1 cellular context compared by ENCODE assay signal in the genomic region with DNA sequence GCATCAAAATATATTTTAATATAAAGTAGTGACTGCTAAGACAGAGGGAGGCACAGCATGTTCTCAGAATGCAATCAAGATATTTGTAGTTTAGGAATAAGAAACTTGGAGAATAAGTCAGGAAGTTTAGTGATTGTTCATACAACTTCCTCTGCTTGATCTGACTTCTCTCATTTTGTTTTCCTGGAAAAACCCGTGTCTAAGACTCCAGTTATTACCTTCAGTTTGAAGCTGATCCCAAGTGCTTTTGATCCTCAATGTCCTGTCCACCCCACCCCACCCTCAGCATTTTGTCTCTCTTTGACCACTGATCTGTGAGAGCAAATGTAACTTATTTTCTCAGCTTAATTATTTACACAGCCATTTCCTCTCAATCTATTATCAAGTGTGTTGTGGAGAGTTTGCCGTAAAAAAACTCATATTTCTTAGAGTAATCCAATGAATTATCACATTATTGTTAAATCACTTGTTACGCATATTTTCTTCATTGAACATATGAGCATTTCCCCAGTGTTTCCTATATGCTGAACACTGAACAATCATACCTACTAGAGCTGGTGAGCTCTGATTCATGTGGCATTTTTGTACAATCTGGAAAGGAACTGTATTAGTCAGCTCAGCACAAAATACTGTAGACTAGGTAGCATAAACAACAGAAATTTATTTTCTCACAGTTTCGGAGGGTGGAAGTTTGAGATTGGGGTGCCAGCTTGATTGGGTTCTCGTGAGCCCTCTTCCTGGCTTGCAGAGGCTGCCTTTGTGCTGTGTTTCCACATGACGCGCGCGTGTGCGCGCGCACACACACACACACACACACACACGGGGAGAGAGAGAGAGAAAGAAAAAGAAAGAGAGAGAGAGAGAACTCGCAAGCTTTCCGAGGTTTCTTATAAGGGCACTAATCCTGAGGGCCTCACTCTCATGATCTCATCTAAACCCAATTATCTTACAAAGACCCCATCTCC.
TF ChIP-seq lines count a peak whose summit lies in the region.

No MANE protein-coding gene starts in this region.

TF ChIP-seq in GM23338, 12 proteins besides CTCF, POLR2A, EP300 and RAD21 (continued from another document):
- TF ChIP-seq ZNF462 (CRISPR knock-in tag; IDR thresholded peaks at IDR 0.05) = no peak
